ENCODE assay signal across 26 cellular contexts in the genomic region with DNA sequence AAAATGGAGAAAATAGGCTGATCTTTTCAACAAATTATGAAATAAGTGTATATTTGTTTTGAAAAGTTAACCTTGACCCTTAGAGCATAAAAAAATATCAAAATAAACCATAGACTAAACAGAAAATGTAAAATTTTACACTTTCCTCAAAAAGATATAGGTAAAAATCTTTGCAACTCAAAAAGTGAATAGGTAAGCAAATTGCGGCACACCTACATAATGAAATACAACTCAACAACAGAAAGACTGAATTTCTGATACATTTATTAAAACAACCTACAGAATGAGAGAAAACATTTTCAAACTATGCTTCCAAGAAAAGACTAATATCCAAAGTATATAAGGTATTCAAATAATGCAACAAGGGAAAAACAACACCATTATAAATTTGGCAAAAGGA.
"Had no signal": no experiment of that assay in that cellular context is flagged by ENCODE, and none has a peak within 500 bp of the region (broad histone marks: within the 10 kb centered on the region; RNA-seq: fewer than 3 reads in every experiment).

No MANE protein-coding gene starts in this region.

- FAIRE-seq: colon, endothelial cell of umbilical vein had no signal

- H3K9me3 ChIP-seq: colonic mucosa, esophagus muscularis mucosa, gastrocnemius medialis had no signal

- H3K4me1 ChIP-seq: colonic mucosa, esophagus muscularis mucosa, esophagus squamous epithelium, foreskin keratinocyte, gastrocnemius medialis, gastroesophageal sphincter, heart left ventricle, heart right ventricle had no signal

- H3K36me3 ChIP-seq: colonic mucosa, esophagus muscularis mucosa, esophagus squamous epithelium, gastrocnemius medialis, gastroesophageal sphincter, heart left ventricle, heart right ventricle had no signal

- H3K27ac ChIP-seq: colonic mucosa, coronary artery, dorsolateral prefrontal cortex, epithelial cell of prostate, esophagus muscularis mucosa, esophagus squamous epithelium, foreskin keratinocyte, gastrocnemius medialis, gastroesophageal sphincter, heart left ventricle, heart right ventricle had no signal

- H3K4me3 ChIP-seq: colonic mucosa, coronary artery, dorsolateral prefrontal cortex, esophagus muscularis mucosa, esophagus squamous epithelium, gastrocnemius medialis, gastroesophageal sphincter, heart left ventricle, heart right ventricle had no signal

- DNase-seq: colonic mucosa; cortex of kidney; dermis blood vessel endothelial cell; dorsolateral prefrontal cortex; effector CD4-positive, alpha-beta T cell; effector CD8-positive, alpha-beta T cell; effector memory CD4-positive, alpha-beta T cell; effector memory CD8-positive, alpha-beta T cell; endodermal cell; erythroblast; esophagus squamous epithelium; foreskin fibroblast; foreskin keratinocyte; foreskin melanocyte; gastrocnemius medialis; glutamatergic neuron; head of caudate nucleus; heart left ventricle; heart right ventricle had no signal

- H3K27me3 ChIP-seq: colonic mucosa, dorsolateral prefrontal cortex, esophagus muscularis mucosa, esophagus squamous epithelium, foreskin keratinocyte, gastrocnemius medialis, gastroesophageal sphincter, heart left ventricle, heart right ventricle had no signal

- ATAC-seq: effector memory CD8-positive, alpha-beta T cell; esophagus mucosa; foreskin keratinocyte; gastrocnemius medialis; gastroesophageal sphincter; heart left ventricle; heart right ventricle had no signal
